In genomic region chr14:20954736-20955537, GRCh38 we compare ENCODE assay signal across 6 cellular contexts. TPM values are rescaled to one million over a fixed set of nuclear protein-coding genes. Genes with fewer than 3 reads are reported as not detected.
"Had no signal": no experiment of that assay in that cellular context is flagged by ENCODE, and none has a peak within 500 bp of the region (broad histone marks: within the 10 kb centered on the region; RNA-seq: fewer than 3 reads in every experiment).

Gene RNASE2, plus strand, starts transcription at chr14:20955487. Its CDS starts 285 bp downstream, at chr14:20955772.

RNA-seq across cellular contexts. Expression of gene RNASE2, which starts in this region (rescaled TPM):
- total RNA-seq: activated T-cell treated with anti-CD3 and anti-CD28 coated beads, Interleukin-2, amount 50 U/mL, for 4 hours; ascending aorta; bronchial epithelial cell; esophagus mucosa; myocyte; T-helper 2 cell treated with Interferon-gamma antibody and Interleukin-4, amounts not matched to agents 100 ng/mL and 5 ng/mL, for 36 hours had no signal
